ENCODE assay signal across 9 cellular contexts in genomic region chr7:151275813-151276577, GRCh38. TPM values are rescaled to one million over a fixed set of nuclear protein-coding genes. Genes with fewer than 3 reads are reported as not detected.
DNase-seq lines count a peak whose midpoint lies in the region; ATAC-seq and TF ChIP-seq lines count a peak whose summit lies in the region.
"Had no signal": no experiment of that assay in that cellular context is flagged by ENCODE, and none has a peak within 500 bp of the region (broad histone marks: within the 10 kb centered on the region; RNA-seq: fewer than 3 reads in every experiment).

No MANE protein-coding gene starts in this region.

- DNase-seq in NCI-H2171 treated with DMSO at 0.1 percent for 48 hours (lab: John Stamatoyannopoulos, UW): peak; percentile 45
- no peak for DNase-seq in NCI-H2171 (lab: John Stamatoyannopoulos, UW)
- no peak for DNase-seq in esophagus muscularis mucosa (ENCODE audit: extremely low spot score)
- DNase-seq in sigmoid colon: no peak
- DNase-seq in mesenteric fat pad (ENCODE audit: low spot score): no peak
- DNase-seq: KG1 had no signal

- no peak for TF ChIP-seq CTCF in OCI-LY3 (IDR thresholded peaks at IDR 0.05; ENCODE audit: low read depth, low read length)
- no peak for TF ChIP-seq CTCF in esophagus muscularis mucosa (IDR thresholded peaks at IDR 0.05)
- no peak for TF ChIP-seq CTCF in sigmoid colon (IDR thresholded peaks at IDR 0.05)

- H3K79me2 ChIP-seq in OCI-LY3 (ENCODE audit: low read length): no peaks in the 10 kb centered on the region

- no peaks in the 10 kb centered on the region for H3K9me3 ChIP-seq in OCI-LY3 (ENCODE audit: insufficient read depth, low read length)
- no peaks in the 10 kb centered on the region for H3K9me3 ChIP-seq in esophagus muscularis mucosa
- no peaks in the 10 kb centered on the region for H3K9me3 ChIP-seq in sigmoid colon

- 31% methylated on average over 10 of the region's 10 CpGs for WGBS in esophagus muscularis mucosa
- WGBS in sigmoid colon, 2 donors: 14 to 37% methylated on average over 10 of the region's 10 CpGs

- H3K4me2 ChIP-seq in OCI-LY3 (ENCODE audit: low read length): peak overlapping the region; percentile 86

- TF ChIP-seq POLR2A in esophagus muscularis mucosa (IDR thresholded peaks at IDR 0.05; ENCODE audit: low read depth): no peak
- no peak for TF ChIP-seq POLR2A in sigmoid colon (IDR thresholded peaks at IDR 0.05)

- TF ChIP-seq EP300 in esophagus muscularis mucosa (IDR thresholded peaks at IDR 0.05) (no peak), sigmoid colon (IDR thresholded peaks at IDR 0.05) (no peak)

- intact Hi-C loops in esophagus muscularis mucosa (cut with DNase I) (no loop called here), sigmoid colon (cut with DNase I) (loop anchor here (2.0 kb wide), 1 partner anchor 23 kb away; no protein-coding TSS in a partner anchor)

- H4K20me1 ChIP-seq in OCI-LY3 (ENCODE audit: insufficient read depth, low read length): no peaks in the 10 kb centered on the region

- H2AFZ ChIP-seq in OCI-LY3 (ENCODE audit: low read depth, low read length): no peak overlapping the region

- H3K4me3 ChIP-seq in OCI-LY3 (ENCODE audit: low read length): peak overlapping the region; percentile 79
- peak overlapping the region; percentile 49 to 71 (median 54) for H3K4me3 ChIP-seq in esophagus muscularis mucosa
- peak overlapping the region; percentile 23 to 50 (median 50) for H3K4me3 ChIP-seq in sigmoid colon

- no peaks in the 10 kb centered on the region for H3K36me3 ChIP-seq in OCI-LY3 (replicated peaks; ENCODE audit: low read depth, low read length)
- no peaks in the 10 kb centered on the region for H3K36me3 ChIP-seq in esophagus muscularis mucosa
- no peaks in the 10 kb centered on the region for H3K36me3 ChIP-seq in sigmoid colon

- ATAC-seq in GM19395 (IDR thresholded peaks at IDR 0.05; ENCODE audit: unreplicated experiment) (no peak), GM18517 (IDR thresholded peaks at IDR 0.05; ENCODE audit: unreplicated experiment) (no peak)

- H3K4me1 ChIP-seq in OCI-LY3 (ENCODE audit: low read length) (peaks cover 22% of the 10 kb centered on the region), esophagus muscularis mucosa (peaks cover 5 to 48% (median 30%) of the 10 kb centered on the region in 4 donors), sigmoid colon (peaks cover 0 to 27% (median 22%) of the 10 kb centered on the region in 4 donors)

- peaks cover 13% of the 10 kb centered on the region; the same call in 1 of the 2 replicates for H3K27me3 ChIP-seq in OCI-LY3 (ENCODE audit: low read depth, low read length)
- no peaks in the 10 kb centered on the region for H3K27me3 ChIP-seq in esophagus muscularis mucosa
- H3K27me3 ChIP-seq in sigmoid colon: no peaks in the 10 kb centered on the region

- H3K27ac ChIP-seq in OCI-LY3 (ENCODE audit: low read length) (no peak overlapping the region), esophagus muscularis mucosa (replicated peaks in 1 of 4) (peak overlapping the region in 2 of 4 donors; percentile 33 to 45), sigmoid colon (peak overlapping the region in 2 of 4 donors; percentile 19 to 51)

- no peak overlapping the region; the same call in 1 of the 2 replicates for H3K9ac ChIP-seq in OCI-LY3 (ENCODE audit: low read length)

RNA-seq across cellular contexts. Expression of gene SMARCD3, which starts 27.5 kb away (rescaled TPM):
- 10 to 100 TPM; 25.3 to 43.4 (median 40.6) TPM for total RNA-seq in esophagus muscularis mucosa
- total RNA-seq in sigmoid colon: 10 to 100 TPM; 38.8 to 63.1 (median 51.6) TPM
- polyA plus RNA-seq in sigmoid colon: 10 to 100 TPM in 1 of 3 donors, 1 to 10 TPM in 2; 4.2 to 15.6 (median 9.5) TPM
- 36.5 TPM for total RNA-seq in mesenteric fat pad

RNA-seq across cellular contexts. Expression of gene CHPF2, which starts 43.7 kb away (rescaled TPM):
- 10 to 100 TPM; 23.7 to 39.4 (median 26.8) TPM for total RNA-seq in esophagus muscularis mucosa
- 10 to 100 TPM; 14.3 to 36.3 (median 18.9) TPM for total RNA-seq in sigmoid colon
- 10 to 100 TPM in 1 of 3 donors, 1 to 10 TPM in 2; 5.4 to 27.9 (median 5.5) TPM for polyA plus RNA-seq in sigmoid colon
- total RNA-seq in mesenteric fat pad: 42.1 TPM

RNA-seq across cellular contexts. Expression of gene ABCF2, which starts 49.0 kb away (rescaled TPM):
- total RNA-seq in esophagus muscularis mucosa (10 to 100 TPM; 33.8 to 53.2 (median 39.0) TPM), sigmoid colon (10 to 100 TPM; 25.8 to 34.6 (median 30.2) TPM), mesenteric fat pad (38.1 TPM)
- polyA plus RNA-seq in sigmoid colon: 10 to 100 TPM; 18.3 to 34.6 (median 19.8) TPM
